12 cellular contexts compared by ENCODE assay signal in genomic region chr2:171225302-171225980, GRCh38.
DNase-seq lines count a peak whose midpoint lies in the region; ATAC-seq and TF ChIP-seq lines count a peak whose summit lies in the region.
"Had no signal": no experiment of that assay in that cellular context is flagged by ENCODE, and none has a peak within 500 bp of the region (broad histone marks: within the 10 kb centered on the region; RNA-seq: fewer than 3 reads in every experiment).

No MANE protein-coding gene starts in this region.

- no peak overlapping the region for H2AFZ ChIP-seq in PC-3 (ENCODE audit: low read length)

- no peaks in the 10 kb centered on the region for H3K27me3 ChIP-seq in PC-3 (ENCODE audit: low read length)

- H3K27ac ChIP-seq in PC-3 (ENCODE audit: low read length): no peak overlapping the region
- H3K27ac ChIP-seq in epithelial cell of prostate: no peak overlapping the region
- H3K27ac ChIP-seq: BLaER1 treated with 17β-estradiol and CSF1 and Interleukin-3, amounts not matched to agents 10 nM and 100 nM had no signal

- peak; percentile 47 for TF ChIP-seq CTCF in PC-3 (conservative IDR thresholded peaks at IDR 0.05; ENCODE audit: low read depth, low read length)

- POLR2A ChIA-PET in PC-3 (lab: Charles Lee; ENCODE audit: unreplicated experiment): no interaction called here

- no peaks in the 10 kb centered on the region for H4K20me1 ChIP-seq in PC-3 (ENCODE audit: low read length)
- H4K20me1 ChIP-seq: BLaER1 treated with 17β-estradiol and CSF1 and Interleukin-3, amounts not matched to agents 10 nM and 100 nM had no signal

- H3K9me3 Mint-ChIP-seq in activated T-cell treated with anti-CD3 and anti-CD28 coated beads, Interleukin-2, amount 50 U/mL, for 72 hours: peaks cover 2 to 4% of the 10 kb centered on the region in 2 donors
- peaks cover 0 to 4% of the 10 kb centered on the region in 2 donors for H3K9me3 Mint-ChIP-seq in stimulated activated naive B cell treated with anti-CD40 and anti-IgM and Interleukin-4, amounts not matched to agents 10 μg/mL and 1 μg/mL and 100 μg/mL, for 72 hours

- peak overlapping the region; percentile 57 for H3K4me2 ChIP-seq in PC-3 (ENCODE audit: low read length)

- H3K4me1 ChIP-seq in PC-3 (ENCODE audit: insufficient read depth, low read length): peaks cover 46% of the 10 kb centered on the region

- peaks cover 2% of the 10 kb centered on the region for H3K27me3 Mint-ChIP-seq in activated T-cell treated with anti-CD3 and anti-CD28 coated beads, Interleukin-2, amount 50 U/mL, for 72 hours (ENCODE audit: low read depth)
- no peaks in the 10 kb centered on the region for H3K27me3 Mint-ChIP-seq in stimulated activated naive B cell treated with anti-CD40 and anti-IgM and Interleukin-4, amounts not matched to agents 10 μg/mL and 1 μg/mL and 100 μg/mL, for 72 hours

- intact Hi-C loops in PC-3 (cut with micrococcal nuclease): loop anchor here (1.0 to 5.0 kb wide), 2 partner anchors 47 to 192 kb away; no protein-coding TSS in a partner anchor

- DNase-seq in activated T-cell treated with anti-CD3 and anti-CD28 coated beads, Interleukin-2, amount 50 U/mL, for 72 hours: no peak
- DNase-seq in activated T-cell treated with anti-CD3 and anti-CD28 coated beads, Interleukin-2, amount 50 U/mL, for 1 hour: no peak
- DNase-seq in PC-3 (peak; percentile 93), epithelial cell of prostate (ENCODE audit: low read depth, low spot score) (peak; percentile 68), cortex of kidney (lab: John Stamatoyannopoulos, UW) (no peak), NCI-H2171 treated with DMSO at 0.1 percent for 48 hours (lab: John Stamatoyannopoulos, UW) (no peak), GM19240 (ENCODE audit: insufficient read length, low spot score) (no peak)
- DNase-seq in stimulated activated naive B cell treated with anti-CD40 and anti-IgM and Interleukin-4, amounts not matched to agents 10 μg/mL and 1 μg/mL and 100 μg/mL, for 72 hours: no peak
- DNase-seq: activated CD4-positive, CD25-positive, alpha-beta regulatory T cell treated with anti-CD3 and anti-CD28 coated beads, Interleukin-2, amount 50 U/mL, for 72 hours; NCI-H2107; stimulated activated CD4-positive, alpha-beta T cell treated with anti-CD3 and anti-CD28 coated beads, Interleukin-15, amount 100 ng/mL, for 24 hours had no signal

- H3K36me3 Mint-ChIP-seq in activated T-cell treated with anti-CD3 and anti-CD28 coated beads, Interleukin-2, amount 50 U/mL, for 72 hours (ENCODE audit: insufficient read depth in 2 of 2): no peaks in the 10 kb centered on the region
- H3K36me3 Mint-ChIP-seq in stimulated activated naive B cell treated with anti-CD40 and anti-IgM and Interleukin-4, amounts not matched to agents 10 μg/mL and 1 μg/mL and 100 μg/mL, for 72 hours: peaks cover 0 to 2% of the 10 kb centered on the region in 2 donors

- CTCF ChIA-PET in PC-3 (lab: Charles Lee): no interaction called here

- peaks cover 11% of the 10 kb centered on the region for H3K4me1 Mint-ChIP-seq in activated T-cell treated with anti-CD3 and anti-CD28 coated beads, Interleukin-2, amount 50 U/mL, for 72 hours (ENCODE audit: low read depth)
- H3K4me1 Mint-ChIP-seq in stimulated activated naive B cell treated with anti-CD40 and anti-IgM and Interleukin-4, amounts not matched to agents 10 μg/mL and 1 μg/mL and 100 μg/mL, for 72 hours: peaks cover 10 to 13% of the 10 kb centered on the region in 2 donors

- H3K4me3 ChIP-seq in PC-3 (ENCODE audit: low read length): no peak overlapping the region
- H3K4me3 ChIP-seq: BLaER1 treated with 17β-estradiol and CSF1 and Interleukin-3, amounts not matched to agents 10 nM and 100 nM had no signal

- BruUV-seq in PC-3 (replicated peaks; lab: Mats Ljungman, UMichigan): no TSS peak

- H3F3A ChIP-seq in PC-3 (ENCODE audit: low read length, unreplicated experiment): no peaks in the 10 kb centered on the region

- H3K4me3 Mint-ChIP-seq in activated T-cell treated with anti-CD3 and anti-CD28 coated beads, Interleukin-2, amount 50 U/mL, for 72 hours: no peak overlapping the region
- H3K4me3 Mint-ChIP-seq in stimulated activated naive B cell treated with anti-CD40 and anti-IgM and Interleukin-4, amounts not matched to agents 10 μg/mL and 1 μg/mL and 100 μg/mL, for 72 hours: peak overlapping the region in 1 of 2 donors; percentile 4

- H3K36me3 ChIP-seq in PC-3 (ENCODE audit: low read depth, low read length): no peaks in the 10 kb centered on the region
- H3K36me3 ChIP-seq: BLaER1 treated with 17β-estradiol and CSF1 and Interleukin-3, amounts not matched to agents 10 nM and 100 nM had no signal

- H3K9me2 ChIP-seq in PC-3 (replicated peaks; ENCODE audit: low read length): no peaks in the 10 kb centered on the region

- no peak overlapping the region for H3K9ac ChIP-seq in PC-3 (ENCODE audit: low read length)
- H3K9ac ChIP-seq: BLaER1 treated with 17β-estradiol and CSF1 and Interleukin-3, amounts not matched to agents 10 nM and 100 nM had no signal

- H3K79me2 ChIP-seq in PC-3 (ENCODE audit: low read length): no peaks in the 10 kb centered on the region

- peak; percentile 31 to 60 for ATAC-seq in activated T-cell treated with anti-CD3 and anti-CD28 coated beads, Interleukin-2, amount 50 U/mL, for 72 hours (replicated peaks in 1 of 2)
- ATAC-seq in PC-3: peak; percentile 86
- ATAC-seq in stimulated activated naive B cell treated with anti-CD40 and anti-IgM and Interleukin-4, amounts not matched to agents 10 μg/mL and 1 μg/mL and 100 μg/mL, for 72 hours (replicated peaks): peak; percentile 66 to 70

- H3K27ac Mint-ChIP-seq in activated T-cell treated with anti-CD3 and anti-CD28 coated beads, Interleukin-2, amount 50 U/mL, for 72 hours: no peak overlapping the region
- no peak overlapping the region for H3K27ac Mint-ChIP-seq in stimulated activated naive B cell treated with anti-CD40 and anti-IgM and Interleukin-4, amounts not matched to agents 10 μg/mL and 1 μg/mL and 100 μg/mL, for 72 hours

- no peaks in the 10 kb centered on the region for H3K9me3 ChIP-seq in PC-3 (ENCODE audit: low read length)

Comparison
In these comparisons a context has a peak if more than half of its experiments do, and no peak if none do; other contexts are left out.
1. DNase-seq: peak in PC-3 (single experiment) and epithelial cell of prostate (single experiment); none in activated T-cell treated with anti-CD3 and anti-CD28 coated beads, Interleukin-2, amount 50 U/mL, for 72 hours (0 of 2), activated T-cell treated with anti-CD3 and anti-CD28 coated beads, Interleukin-2, amount 50 U/mL, for 1 hour (single experiment), stimulated activated naive B cell treated with anti-CD40 and anti-IgM and Interleukin-4, amounts not matched to agents 10 μg/mL and 1 μg/mL and 100 μg/mL, for 72 hours (single experiment), cortex of kidney (single experiment), NCI-H2171 treated with DMSO at 0.1 percent for 48 hours (single experiment) and GM19240 (single experiment).
2. Peak in every context shown above with its lines, with median percentiles within 50 percentile points of each other: ATAC-seq.